In the genomic region with DNA sequence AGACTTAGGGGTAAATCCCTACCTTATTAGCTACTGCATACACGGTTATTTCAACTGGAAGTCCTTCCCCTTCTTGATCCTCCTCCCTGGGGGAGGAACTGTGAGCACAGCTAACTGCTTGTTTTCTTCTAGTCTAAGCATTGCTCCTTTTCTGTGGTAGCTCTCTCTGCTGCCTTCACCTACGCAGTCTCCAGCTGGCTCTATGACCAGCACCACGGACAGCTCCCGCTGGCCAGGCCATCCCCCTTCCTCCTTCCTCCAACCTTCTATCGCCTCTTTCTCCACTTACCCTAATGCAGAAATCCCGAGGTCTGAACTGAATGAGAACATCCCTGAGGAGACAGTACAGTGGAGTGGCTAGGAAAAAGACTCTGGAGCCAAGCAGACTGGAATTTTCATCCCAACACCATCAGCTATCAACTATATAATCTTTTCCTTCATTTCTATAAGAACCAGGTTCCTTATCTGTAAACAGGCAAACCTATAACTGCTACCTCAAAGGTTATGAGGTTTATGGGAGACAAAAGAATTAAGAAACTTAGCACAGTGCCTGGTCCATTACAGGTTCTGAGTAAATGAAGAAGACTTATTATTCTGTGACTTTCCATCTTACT, we compare ENCODE assay signal across 1 cellular context.
TF ChIP-seq lines count a peak whose summit lies in the region.

No MANE protein-coding gene starts in this region.

TF ChIP-seq in WTC11, 78 proteins besides CTCF, POLR2A, EP300 and RAD21 (continued from another document and continues in another):
- TF ChIP-seq PRDM15 (CRISPR knock-in tag; IDR thresholded peaks at IDR 0.05) (no peak), NFATC4 (CRISPR knock-in tag; IDR thresholded peaks at IDR 0.05) (no peak), TEAD1 (CRISPR knock-in tag; IDR thresholded peaks at IDR 0.05) (0 out of 2 replicates have a peak, but pooled peaks have one; percentile 46), PRRX2 (CRISPR knock-in tag; IDR thresholded peaks at IDR 0.05) (no peak), NR2C2 (CRISPR knock-in tag; IDR thresholded peaks at IDR 0.05) (no peak), ETV6 (CRISPR knock-in tag; IDR thresholded peaks at IDR 0.05) (no peak), FOXP4 (CRISPR knock-in tag; IDR thresholded peaks at IDR 0.05) (peak; percentile 46; the same call in 1 of the 2 replicates), NR1H2 (CRISPR knock-in tag; IDR thresholded peaks at IDR 0.05) (no peak), ESRRA (CRISPR knock-in tag; IDR thresholded peaks at IDR 0.05; ENCODE audit: borderline replicate concordance) (no peak), USF2 (CRISPR knock-in tag; IDR thresholded peaks at IDR 0.05) (no peak), ZNF416 (CRISPR knock-in tag; IDR thresholded peaks at IDR 0.05) (no peak), GABPB1 (CRISPR knock-in tag; IDR thresholded peaks at IDR 0.05) (no peak), ZNF396 (CRISPR knock-in tag; IDR thresholded peaks at IDR 0.05; ENCODE audit: borderline replicate concordance) (no peak), ATF6 (CRISPR knock-in tag; IDR thresholded peaks at IDR 0.05) (no peak), NFYB (CRISPR knock-in tag; conservative IDR thresholded peaks at IDR 0.05; ENCODE audit: low read depth) (no peak), ZNF423 (CRISPR knock-in tag; IDR thresholded peaks at IDR 0.05) (no peak), GRHL2 (CRISPR knock-in tag; IDR thresholded peaks at IDR 0.05; ENCODE audit: insufficient replicate concordance, severe bottlenecking) (no peak), ZNF219 (CRISPR knock-in tag; IDR thresholded peaks at IDR 0.05; ENCODE audit: borderline replicate concordance) (no peak), NFE2L1 (CRISPR knock-in tag; IDR thresholded peaks at IDR 0.05) (peak; percentile 85; the same call in 1 of the 2 replicates), CREM (CRISPR knock-in tag; IDR thresholded peaks at IDR 0.05) (no peak), OVOL2 (CRISPR knock-in tag; IDR thresholded peaks at IDR 0.05; ENCODE audit: borderline replicate concordance) (no peak), ZNF425 (CRISPR knock-in tag; conservative IDR thresholded peaks at IDR 0.05) (no peak), ZNF232 (CRISPR knock-in tag; IDR thresholded peaks at IDR 0.05) (peak; percentile 50; the same call in 1 of the 2 replicates), FOXP1 (CRISPR knock-in tag; IDR thresholded peaks at IDR 0.05; ENCODE audit: borderline replicate concordance) (peak; percentile 53; the same call in 1 of the 2 replicates), ZNF263 (CRISPR knock-in tag; IDR thresholded peaks at IDR 0.05; ENCODE audit: low read depth) (no peak), FOXJ3 (CRISPR knock-in tag; IDR thresholded peaks at IDR 0.05; ENCODE audit: borderline replicate concordance) (no peak), ATF3 (CRISPR knock-in tag; conservative IDR thresholded peaks at IDR 0.05) (no peak), CREB1 (CRISPR knock-in tag; IDR thresholded peaks at IDR 0.05) (0 out of 2 replicates have a peak, but pooled peaks have one; percentile 58), ZNF317 (CRISPR knock-in tag; IDR thresholded peaks at IDR 0.05; ENCODE audit: borderline replicate concordance, low read depth) (no peak), CBFB (CRISPR knock-in tag; IDR thresholded peaks at IDR 0.05; ENCODE audit: low read depth) (no peak), EMX1 (CRISPR knock-in tag; IDR thresholded peaks at IDR 0.05) (no peak), STAT6 (CRISPR knock-in tag; conservative IDR thresholded peaks at IDR 0.05; ENCODE audit: low read depth) (no peak), ELF4 (CRISPR knock-in tag; IDR thresholded peaks at IDR 0.05; ENCODE audit: low read depth) (no peak)
- TF ChIP-seq, protein P1, sequence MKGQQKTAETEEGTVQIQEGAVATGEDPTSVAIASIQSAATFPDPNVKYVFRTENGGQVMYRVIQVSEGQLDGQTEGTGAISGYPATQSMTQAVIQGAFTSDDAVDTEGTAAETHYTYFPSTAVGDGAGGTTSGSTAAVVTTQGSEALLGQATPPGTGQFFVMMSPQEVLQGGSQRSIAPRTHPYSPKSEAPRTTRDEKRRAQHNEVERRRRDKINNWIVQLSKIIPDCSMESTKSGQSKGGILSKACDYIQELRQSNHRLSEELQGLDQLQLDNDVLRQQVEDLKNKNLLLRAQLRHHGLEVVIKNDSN (CRISPR knock-in tag; IDR thresholded peaks at IDR 0.05): no peak; the same call in 1 of the 2 replicates
- TF ChIP-seq, protein P2, sequence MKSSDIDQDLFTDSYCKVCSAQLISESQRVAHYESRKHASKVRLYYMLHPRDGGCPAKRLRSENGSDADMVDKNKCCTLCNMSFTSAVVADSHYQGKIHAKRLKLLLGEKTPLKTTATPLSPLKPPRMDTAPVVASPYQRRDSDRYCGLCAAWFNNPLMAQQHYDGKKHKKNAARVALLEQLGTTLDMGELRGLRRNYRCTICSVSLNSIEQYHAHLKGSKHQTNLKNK (CRISPR knock-in tag; IDR thresholded peaks at IDR 0.05): no peak
- TF ChIP-seq, protein P3, sequence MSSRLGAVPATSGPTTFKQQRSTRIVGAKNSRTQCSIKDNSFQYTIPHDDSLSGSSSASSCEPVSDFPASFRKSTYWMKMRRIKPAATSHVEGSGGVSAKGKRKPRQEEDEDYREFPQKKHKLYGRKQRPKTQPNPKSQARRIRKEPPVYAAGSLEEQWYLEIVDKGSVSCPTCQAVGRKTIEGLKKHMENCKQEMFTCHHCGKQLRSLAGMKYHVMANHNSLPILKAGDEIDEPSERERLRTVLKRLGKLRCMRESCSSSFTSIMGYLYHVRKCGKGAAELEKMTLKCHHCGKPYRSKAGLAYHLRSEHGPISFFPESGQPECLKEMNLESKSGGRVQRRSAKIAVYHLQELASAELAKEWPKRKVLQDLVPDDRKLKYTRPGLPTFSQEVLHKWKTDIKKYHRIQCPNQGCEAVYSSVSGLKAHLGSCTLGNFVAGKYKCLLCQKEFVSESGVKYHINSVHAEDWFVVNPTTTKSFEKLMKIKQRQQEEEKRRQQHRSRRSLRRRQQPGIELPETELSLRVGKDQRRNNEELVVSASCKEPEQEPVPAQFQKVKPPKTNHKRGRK (CRISPR knock-in tag; IDR thresholded peaks at IDR 0.05; ENCODE audit: borderline replicate concordance): no peak
- TF ChIP-seq, protein P4, sequence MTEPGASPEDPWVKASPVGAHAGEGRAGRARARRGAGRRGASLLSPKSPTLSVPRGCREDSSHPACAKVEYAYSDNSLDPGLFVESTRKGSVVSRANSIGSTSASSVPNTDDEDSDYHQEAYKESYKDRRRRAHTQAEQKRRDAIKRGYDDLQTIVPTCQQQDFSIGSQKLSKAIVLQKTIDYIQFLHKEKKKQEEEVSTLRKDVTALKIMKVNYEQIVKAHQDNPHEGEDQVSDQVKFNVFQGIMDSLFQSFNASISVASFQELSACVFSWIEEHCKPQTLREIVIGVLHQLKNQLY (CRISPR knock-in tag; IDR thresholded peaks at IDR 0.05): no peak
- TF ChIP-seq, protein P5, sequence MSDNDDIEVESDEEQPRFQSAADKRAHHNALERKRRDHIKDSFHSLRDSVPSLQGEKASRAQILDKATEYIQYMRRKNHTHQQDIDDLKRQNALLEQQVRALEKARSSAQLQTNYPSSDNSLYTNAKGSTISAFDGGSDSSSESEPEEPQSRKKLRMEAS (CRISPR knock-in tag; IDR thresholded peaks at IDR 0.05): 0 out of 2 replicates have a peak, but pooled peaks have one; percentile 22
